In the genomic region with DNA sequence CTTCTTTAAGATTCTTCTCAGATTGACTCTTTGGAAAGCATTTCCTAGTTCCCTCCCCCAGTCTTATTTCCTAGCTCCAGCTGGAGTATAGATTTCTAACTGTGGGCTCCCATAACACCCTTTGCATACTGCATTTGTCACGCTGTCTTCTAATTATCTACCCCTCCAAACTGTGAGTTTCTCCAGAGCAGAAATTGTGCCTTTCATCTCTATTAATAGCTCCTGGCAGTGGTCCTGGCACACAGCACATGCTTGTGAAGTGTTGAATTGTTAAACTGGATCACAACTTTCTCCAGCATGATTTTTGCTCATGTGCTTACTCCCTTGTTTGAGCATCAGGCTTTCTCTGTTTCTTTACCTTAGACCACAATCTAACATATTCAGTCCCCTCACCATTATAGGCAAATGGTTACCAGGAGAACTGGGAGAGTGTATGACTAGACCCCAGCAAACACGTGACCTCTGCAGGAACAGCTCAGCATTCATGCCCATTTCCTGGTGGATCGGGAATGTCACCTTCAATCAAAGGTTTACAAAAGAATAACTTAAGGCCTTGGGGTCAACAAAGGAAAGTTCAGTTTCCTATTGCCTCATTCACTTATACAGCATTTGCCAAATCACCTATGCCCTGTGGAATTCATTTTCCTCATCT, we compare ENCODE assay signal across 24 cellular contexts.
DNase-seq lines count a peak whose midpoint lies in the region; FAIRE-seq and TF ChIP-seq lines count a peak whose summit lies in the region.
"Had no signal": no experiment of that assay in that cellular context is flagged by ENCODE, and none has a peak within 500 bp of the region (broad histone marks: within the 10 kb centered on the region; RNA-seq: fewer than 3 reads in every experiment).

No MANE protein-coding gene starts in this region.

- no peak overlapping the region for H3K23ac ChIP-seq in H1 (ENCODE audit: insufficient read length)

- peak; percentile 37 for DNase-seq in Ammon's horn (ENCODE audit: low spot score)
- DNase-seq in H1 (ENCODE audit: low read depth in 1 of 2, low spot score in 2 of 2), result no peak
- DNase-seq in right atrium auricular region (ENCODE audit: low spot score), result no peak
- DNase-seq in osteoblast (ENCODE audit: insufficient read length, low spot score, missing footprints), result no peak
- DNase-seq in stimulated activated naive CD4-positive, alpha-beta T cell (lab: John Stamatoyannopoulos, UW), result no peak
- no peak for DNase-seq in DMS 273 (lab: John Stamatoyannopoulos, UW; ENCODE audit: unreplicated experiment)
- no peak for DNase-seq in GOT3 (lab: John Stamatoyannopoulos, UW)
- DNase-seq in activated CD4-positive, alpha-beta T cell treated with anti-CD3 and anti-CD28 coated beads, Interleukin-2, amount 50 U/mL, for 4 hours, result no peak
- DNase-seq: activated CD4-positive, alpha-beta T cell treated with anti-CD3 and anti-CD28 coated beads, Interleukin-2, amount 10 ng/mL, durations not matched to agents 24 days and 14 days; activated naive CD4-positive, alpha-beta T cell treated with Interleukin-2 at 50 U/mL for 16 hours; CD4-positive, alpha-beta T cell; cortex of kidney; DND-41; erythroblast; islet precursor cell; Kasumi-1; NCI-H2171 treated with DMSO at 0.1 percent for 48 hours; NCI-H748 treated with DMSO at 0.1 percent for 48 hours; spleen; stimulated activated naive CD8-positive, alpha-beta T cell treated with anti-CD3 and anti-CD28 coated beads, Interleukin-15, Interleukin-2, amounts not matched to agents 100 U/mL and 50 U/mL, for 24 hours had no signal

- no peak for TF ChIP-seq RAD21 in H1 (IDR thresholded peaks at IDR 0.05 in 1 of 2, conservative IDR thresholded peaks at IDR 0.05 in 1 of 2; ENCODE audit: low read depth in 2 of 2, low read length in 2 of 2)

- FAIRE-seq in H1 (lab: Jason Lieb, UNC), result peak; percentile 32
- FAIRE-seq: A549, astrocyte, urothelium cell line had no signal

- H3K4me1 ChIP-seq in H1 (replicated peaks in 1 of 4; ENCODE audit: control insufficient read depth in 3 of 4, insufficient read depth in 4 of 4, low read length in 3 of 4) (no peaks in the 10 kb centered on the region), right atrium auricular region (peaks cover 0 to 11% of the 10 kb centered on the region in 2 donors), osteoblast (ENCODE audit: insufficient read depth, low read length) (no peaks in the 10 kb centered on the region)
- H3K4me1 ChIP-seq: A549, spleen had no signal

- H2BK15ac ChIP-seq in H1 (ENCODE audit: low read length), result no peak overlapping the region

- H3K9me3 ChIP-seq in H1 (ENCODE audit: insufficient read depth in 2 of 2, low read depth in 1 of 2, low read length in 1 of 2) (no peaks in the 10 kb centered on the region; a peak in 1 of 4 replicates), right atrium auricular region (no peaks in the 10 kb centered on the region), osteoblast (ENCODE audit: low read depth, low read length) (no peaks in the 10 kb centered on the region)
- H3K9me3 ChIP-seq: A549, ovary, spleen had no signal

- no peak overlapping the region for H4K91ac ChIP-seq in H1 (replicated peaks; ENCODE audit: insufficient read length, low read length)

- no peak overlapping the region for H2BK5ac ChIP-seq in H1 (ENCODE audit: low read depth, low read length)

- H3K14ac ChIP-seq in H1 (ENCODE audit: insufficient read length), result no peak overlapping the region

- H4K20me1 ChIP-seq in H1 (replicated peaks in 1 of 2; ENCODE audit: control insufficient read depth in 1 of 2, insufficient read depth in 2 of 2, low read length in 2 of 2), result no peaks in the 10 kb centered on the region
- H4K20me1 ChIP-seq in osteoblast (ENCODE audit: insufficient read depth, low read length), result no peaks in the 10 kb centered on the region

- no peak for TF ChIP-seq POLR2A in H1 (IDR thresholded peaks at IDR 0.05; ENCODE audit: control extremely low read depth in 1 of 2, low read depth in 2 of 2, low read length in 2 of 2)

- CTCF ChIA-PET in H1 (lab: Charles Lee; ENCODE audit: partially characterized antibody), result interaction anchor here (0.7 to 3.0 kb wide), 3 partner anchors 9 to 706 kb away, joined by 3 to 17 read pairs (median 3); no protein-coding TSS in a partner anchor

- POLR2A ChIA-PET in H1 (lab: Charles Lee; ENCODE audit: partially characterized antibody), result no interaction called here

- no peak overlapping the region for H4K8ac ChIP-seq in H1 (ENCODE audit: extremely low read depth, insufficient read depth, low read length)

- no peak overlapping the region for H2BK20ac ChIP-seq in H1 (ENCODE audit: low read length)

- H3K4ac ChIP-seq in H1 (replicated peaks; ENCODE audit: insufficient read length, low read depth, low read length), result no peak overlapping the region

- H3K4me2 ChIP-seq in H1 (ENCODE audit: insufficient read depth in 1 of 2, low read depth in 2 of 2, low read length in 2 of 2), result no peak overlapping the region
- no peak overlapping the region for H3K4me2 ChIP-seq in osteoblast (ENCODE audit: insufficient read depth, low read length)
- H3K4me2 ChIP-seq: A549 had no signal

- no peak overlapping the region for H3K56ac ChIP-seq in H1 (replicated peaks; ENCODE audit: insufficient read length, low read depth, low read length)

- H3K36me3 ChIP-seq in H1 (ENCODE audit: control insufficient read depth in 2 of 4, insufficient read depth in 4 of 4, low read length in 3 of 4) (no peaks in the 10 kb centered on the region), right atrium auricular region (no peaks in the 10 kb centered on the region), osteoblast (ENCODE audit: insufficient read depth, low read length) (no peaks in the 10 kb centered on the region)
- H3K36me3 ChIP-seq: ovary, spleen had no signal

- H3K79me2 ChIP-seq in H1 (ENCODE audit: control insufficient read depth in 1 of 2, insufficient read depth in 2 of 2, low read length in 2 of 2) (no peaks in the 10 kb centered on the region), osteoblast (ENCODE audit: insufficient read depth, low read length) (no peaks in the 10 kb centered on the region)

- H2AFZ ChIP-seq in H1 (ENCODE audit: low read length) (0 out of 2 replicates have a peak overlapping the region, but pooled peaks have one; percentile 58), osteoblast (ENCODE audit: low read length) (peak overlapping the region; percentile 20)

- H3K18ac ChIP-seq in H1 (ENCODE audit: extremely low read depth, low read length), result no peak overlapping the region

- no peak for TF ChIP-seq EP300 in H1 (IDR thresholded peaks at IDR 0.05; ENCODE audit: borderline replicate concordance in 1 of 2, low read depth in 2 of 2, low read length in 2 of 2)

- no peak overlapping the region for H3K27ac ChIP-seq in H1 (ENCODE audit: low read depth, low read length)
- peak overlapping the region; percentile 60 to 81 for H3K27ac ChIP-seq in right atrium auricular region
- no peak overlapping the region for H3K27ac ChIP-seq in osteoblast (ENCODE audit: low read depth, low read length)
- H3K27ac ChIP-seq: A549, ovary, spleen had no signal

- H2BK120ac ChIP-seq in H1 (replicated peaks; ENCODE audit: low read depth, low read length), result no peak overlapping the region

- H3K9ac ChIP-seq in H1 (replicated peaks in 1 of 4; ENCODE audit: extremely low read depth in 1 of 4, low read depth in 3 of 4, low read length in 3 of 4), result no peak overlapping the region

- no peak overlapping the region for H4K5ac ChIP-seq in H1 (ENCODE audit: insufficient read length, low read depth, low read length)

- H3K27me3 ChIP-seq in H1 (replicated peaks in 1 of 4; ENCODE audit: control insufficient read depth in 3 of 4, extremely low read depth in 1 of 4, insufficient read depth in 3 of 4, low read length in 3 of 4) (no peaks in the 10 kb centered on the region), right atrium auricular region (no peaks in the 10 kb centered on the region), osteoblast (ENCODE audit: insufficient read depth, low read length) (no peaks in the 10 kb centered on the region)
- H3K27me3 ChIP-seq: ovary, spleen had no signal

- H3K79me1 ChIP-seq in H1 (ENCODE audit: low read depth, low read length), result no peaks in the 10 kb centered on the region

- TF ChIP-seq CTCF in H1 (IDR thresholded peaks at IDR 0.05; ENCODE audit: control extremely low read depth in 1 of 3, insufficient read depth in 1 of 3, low read depth in 1 of 3, low read length in 3 of 3) (no peak), right atrium auricular region (IDR thresholded peaks at IDR 0.05) (no peak), osteoblast (IDR thresholded peaks at IDR 0.05; ENCODE audit: extremely low read depth, low read depth, low read length) (no peak)

- no peaks in the 10 kb centered on the region for H3K23me2 ChIP-seq in H1 (ENCODE audit: low read depth, low read length)

- H3K4me3 ChIP-seq in H1 (ENCODE audit: extremely low read depth in 1 of 4, insufficient read depth in 2 of 4, low read depth in 3 of 4, low read length in 4 of 4), result no peak overlapping the region
- H3K4me3 ChIP-seq in right atrium auricular region, result no peak overlapping the region
- no peak overlapping the region for H3K4me3 ChIP-seq in osteoblast (ENCODE audit: insufficient read depth, low read length)
- H3K4me3 ChIP-seq: A549, ovary, spleen had no signal

- no peak overlapping the region for H2BK12ac ChIP-seq in H1 (ENCODE audit: low read depth, low read length)

- H2AK5ac ChIP-seq in H1 (ENCODE audit: low read depth, low read length), result no peak overlapping the region

- 87% methylated on average over 3 of the region's 3 CpGs; no CpG with 5 or more reads in 1 of the 2 experiments for WGBS in H1 (ENCODE audit: extremely low coverage in 1 of 2, insufficient coverage in 1 of 2, insufficient read length in 1 of 2, insufficient replicate concordance in 2 of 2, low coverage in 1 of 2, low lambda C conversion rate in 2 of 2, missing lambda C conversion rate in 1 of 2), 2 experiments

TF ChIP-seq in H1, 55 proteins besides CTCF, POLR2A, EP300 and RAD21 (continues in another document):
- TF ChIP-seq CEBPB (IDR thresholded peaks at IDR 0.05; ENCODE audit: low read depth, low read length) (no peak), BCL11A (IDR thresholded peaks at IDR 0.05; ENCODE audit: low read depth in 2 of 2, low read length in 2 of 2) (no peak), SP1 (IDR thresholded peaks at IDR 0.05; ENCODE audit: low read depth, low read length) (no peak), EZH2 (IDR thresholded peaks at IDR 0.05; ENCODE audit: low read depth, low read length, severe bottlenecking) (no peak), POU5F1 (IDR thresholded peaks at IDR 0.05; ENCODE audit: low read depth, low read length) (no peak), MAFK (IDR thresholded peaks at IDR 0.05; ENCODE audit: low read depth, low read length) (no peak), SIRT6 (IDR thresholded peaks at IDR 0.05; ENCODE audit: low read length) (no peak)
- TF ChIP-seq, protein P1, sequence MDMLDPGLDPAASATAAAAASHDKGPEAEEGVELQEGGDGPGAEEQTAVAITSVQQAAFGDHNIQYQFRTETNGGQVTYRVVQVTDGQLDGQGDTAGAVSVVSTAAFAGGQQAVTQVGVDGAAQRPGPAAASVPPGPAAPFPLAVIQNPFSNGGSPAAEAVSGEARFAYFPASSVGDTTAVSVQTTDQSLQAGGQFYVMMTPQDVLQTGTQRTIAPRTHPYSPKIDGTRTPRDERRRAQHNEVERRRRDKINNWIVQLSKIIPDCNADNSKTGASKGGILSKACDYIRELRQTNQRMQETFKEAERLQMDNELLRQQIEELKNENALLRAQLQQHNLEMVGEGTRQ (IDR thresholded peaks at IDR 0.05; ENCODE audit: low read length), result no peak

Comparison
In these comparisons a context has a peak if more than half of its experiments do, and no peak if none do; other contexts are left out.
1. H3K27ac ChIP-seq: peak in right atrium auricular region (2 of 2); none in H1 (single experiment) and osteoblast (single experiment).